Comparison of ENCODE assay signal across 31 cellular contexts in genomic region chr13:93810264-93810663, GRCh38.
"Had no signal": no experiment of that assay in that cellular context is flagged by ENCODE, and none has a peak within 500 bp of the region (broad histone marks: within the 10 kb centered on the region; RNA-seq: fewer than 3 reads in every experiment).

No MANE protein-coding gene starts in this region.

- H3K4me1 Mint-ChIP-seq: activated B cell treated with CpG ODN at 0.5 μM for 24 hours; activated CD4-positive, alpha-beta T cell treated with anti-CD3 and anti-CD28 coated beads, Interleukin-2, amount 10 ng/mL, durations not matched to agents 24 days and 14 days; activated naive CD4-positive, alpha-beta T cell treated with anti-CD3 and anti-CD28 coated beads, Interleukin-2, amount 10 ng/mL, durations not matched to agents 7 days and 5 days; activated naive CD8-positive, alpha-beta T cell treated with anti-CD3 and anti-CD28 coated beads, Interleukin-2, amount 10 ng/mL, durations not matched to agents 7 days and 5 days; T-helper 17 cell had no signal

- H3K4me3 Mint-ChIP-seq: activated B cell treated with CpG ODN at 0.5 μM for 24 hours; activated CD4-positive, alpha-beta memory T cell treated with anti-CD3 and anti-CD28 coated beads for 36 hours; activated CD4-positive, alpha-beta T cell treated with anti-CD3 and anti-CD28 coated beads, Interleukin-2, amount 10 ng/mL, durations not matched to agents 24 days and 14 days; activated CD8-positive, alpha-beta T cell treated with anti-CD3 and anti-CD28 coated beads, Interleukin-2, amount 10 ng/mL, durations not matched to agents 7 days and 5 days; activated naive CD4-positive, alpha-beta T cell treated with anti-CD3 and anti-CD28 coated beads, Interleukin-2, amount 10 ng/mL, durations not matched to agents 7 days and 5 days; activated naive CD8-positive, alpha-beta T cell treated with anti-CD3 and anti-CD28 coated beads, Interleukin-2, amount 10 ng/mL, durations not matched to agents 7 days and 5 days; activated T-cell treated with anti-CD3 and anti-CD28 coated beads, Interleukin-2, amount 50 U/mL, for 24 hours; activated T-cell treated with anti-CD3 and anti-CD28 coated beads, Interleukin-2, amount 50 U/mL, for 72 hours; brain; T-helper 17 cell; T-helper 2 cell treated with Interferon-gamma antibody and Interleukin-4, amounts not matched to agents 5 μg/mL and 100 μg/mL, for 36 hours had no signal

- ATAC-seq: activated CD4-positive, CD25-positive, alpha-beta regulatory T cell treated with anti-CD3 and anti-CD28 coated beads, Interleukin-2, amount 50 U/mL, for 24 hours; activated CD8-positive, alpha-beta T cell treated with anti-CD3 and anti-CD28 coated beads, Interleukin-2, amount 10 ng/mL, durations not matched to agents 7 days and 5 days; activated naive CD4-positive, alpha-beta T cell treated with anti-CD3 and anti-CD28 coated beads, Interleukin-2, amount 50 U/mL, for 72 hours; activated T-cell treated with anti-CD3 and anti-CD28 coated beads, Interleukin-2, amount 50 U/mL, for 72 hours; esophagus mucosa; T-helper 17 cell had no signal

- H3K27me3 Mint-ChIP-seq: activated B cell treated with CpG ODN at 0.5 μM for 24 hours; activated naive CD4-positive, alpha-beta T cell treated with anti-CD3 and anti-CD28 coated beads, Interleukin-2, amount 10 ng/mL, durations not matched to agents 7 days and 5 days; activated naive CD8-positive, alpha-beta T cell treated with anti-CD3 and anti-CD28 coated beads, Interleukin-2, amount 10 ng/mL, durations not matched to agents 7 days and 5 days; brain had no signal

- H3K4me1 ChIP-seq: ascending aorta, breast epithelium, colonic mucosa had no signal

- H3K27ac ChIP-seq: ascending aorta, breast epithelium, cardiac muscle cell, colonic mucosa, WERI-Rb-1 had no signal

- H3K9me3 ChIP-seq: ascending aorta, breast epithelium, colonic mucosa had no signal

- FAIRE-seq: frontal cortex had no signal

- H3K36me3 Mint-ChIP-seq: activated CD4-positive, alpha-beta memory T cell treated with anti-CD3 and anti-CD28 coated beads for 36 hours; activated naive CD4-positive, alpha-beta T cell treated with anti-CD3 and anti-CD28 coated beads, Interleukin-2, amount 10 ng/mL, durations not matched to agents 7 days and 5 days; activated naive CD4-positive, alpha-beta T cell treated with anti-CD3 and anti-CD28 coated beads, Interleukin-2, amount 50 U/mL, for 72 hours; activated naive CD8-positive, alpha-beta T cell treated with anti-CD3 and anti-CD28 coated beads, Interleukin-2, amount 10 ng/mL, durations not matched to agents 7 days and 5 days; brain had no signal

- DNase-seq: activated B cell treated with CpG ODN at 0.5 μM for 24 hours; activated CD4-positive, alpha-beta memory T cell treated with anti-CD3 and anti-CD28 coated beads for 36 hours; activated CD4-positive, alpha-beta T cell treated with anti-CD3 and anti-CD28 coated beads, Interleukin-2, amount 10 ng/mL, durations not matched to agents 24 days and 14 days; activated CD8-positive, alpha-beta memory T cell treated with anti-CD3 and anti-CD28 coated beads, Interleukin-2, amount 50 U/mL, for 48 hours; activated CD8-positive, alpha-beta T cell treated with anti-CD3 and anti-CD28 coated beads, Interleukin-2, amount 10 ng/mL, durations not matched to agents 7 days and 5 days; activated gamma-delta T cell; activated naive CD4-positive, alpha-beta T cell; activated naive CD4-positive, alpha-beta T cell treated with anti-CD3 and anti-CD28 coated beads, Interleukin-2, amount 10 ng/mL, durations not matched to agents 7 days and 5 days; activated naive CD8-positive, alpha-beta T cell treated with anti-CD3 and anti-CD28 coated beads, Interleukin-2, amount 10 ng/mL, durations not matched to agents 7 days and 5 days; activated T-cell treated with anti-CD3 and anti-CD28 coated beads for 4 hours; activated T-cell treated with anti-CD3 and anti-CD28 coated beads, Interleukin-2, amount 50 U/mL, for 24 hours; activated T-cell treated with anti-CD3 and anti-CD28 coated beads, Interleukin-2, amount 50 U/mL, for 72 hours; central memory CD4-positive, alpha-beta T cell; cerebellar nuclear complex; colonic mucosa; effector CD8-positive, alpha-beta T cell; foreskin fibroblast; glutamatergic neuron; T-helper 1 cell; T-helper 17 cell; T1000; WERI-Rb-1 had no signal

- H3K36me3 ChIP-seq: ascending aorta, breast epithelium, cardiac muscle cell, colonic mucosa had no signal

- H3K27me3 ChIP-seq: ascending aorta, breast epithelium, cardiac muscle cell, colonic mucosa had no signal

- H3K9me3 Mint-ChIP-seq: activated CD4-positive, alpha-beta memory T cell treated with anti-CD3 and anti-CD28 coated beads for 36 hours; activated CD4-positive, alpha-beta T cell treated with anti-CD3 and anti-CD28 coated beads, Interleukin-2, amount 10 ng/mL, durations not matched to agents 24 days and 14 days; activated naive CD4-positive, alpha-beta T cell treated with anti-CD3 and anti-CD28 coated beads, Interleukin-2, amount 10 ng/mL, durations not matched to agents 7 days and 5 days; activated naive CD4-positive, alpha-beta T cell treated with anti-CD3 and anti-CD28 coated beads, Interleukin-2, amount 50 U/mL, for 72 hours; activated naive CD8-positive, alpha-beta T cell treated with anti-CD3 and anti-CD28 coated beads, Interleukin-2, amount 10 ng/mL, durations not matched to agents 7 days and 5 days; activated T-cell treated with anti-CD3 and anti-CD28 coated beads, Interleukin-2, amount 50 U/mL, for 24 hours; activated T-cell treated with anti-CD3 and anti-CD28 coated beads, Interleukin-2, amount 50 U/mL, for 72 hours; brain; T-helper 2 cell treated with Interferon-gamma antibody and Interleukin-4, amounts not matched to agents 5 μg/mL and 100 μg/mL, for 36 hours had no signal

- H3K27ac Mint-ChIP-seq: activated B cell treated with CpG ODN at 0.5 μM for 24 hours; activated CD4-positive, alpha-beta memory T cell treated with anti-CD3 and anti-CD28 coated beads for 36 hours; activated CD4-positive, alpha-beta T cell treated with anti-CD3 and anti-CD28 coated beads, Interleukin-2, amount 10 ng/mL, durations not matched to agents 24 days and 14 days; activated CD8-positive, alpha-beta T cell treated with anti-CD3 and anti-CD28 coated beads, Interleukin-2, amount 10 ng/mL, durations not matched to agents 7 days and 5 days; activated naive CD4-positive, alpha-beta T cell treated with anti-CD3 and anti-CD28 coated beads, Interleukin-2, amount 10 ng/mL, durations not matched to agents 7 days and 5 days; activated naive CD4-positive, alpha-beta T cell treated with anti-CD3 and anti-CD28 coated beads, Interleukin-2, amount 50 U/mL, for 72 hours; activated naive CD8-positive, alpha-beta T cell treated with anti-CD3 and anti-CD28 coated beads, Interleukin-2, amount 10 ng/mL, durations not matched to agents 7 days and 5 days; activated T-cell treated with anti-CD3 and anti-CD28 coated beads, Interleukin-2, amount 50 U/mL, for 24 hours; activated T-cell treated with anti-CD3 and anti-CD28 coated beads, Interleukin-2, amount 50 U/mL, for 72 hours; T-helper 17 cell; T-helper 2 cell treated with Interferon-gamma antibody and Interleukin-4, amounts not matched to agents 5 μg/mL and 100 μg/mL, for 36 hours had no signal

- H3K4me3 ChIP-seq: ascending aorta, breast epithelium, cardiac muscle cell, colonic mucosa had no signal
